In genomic region chr2:188577231-188577630, GRCh38 we compare ENCODE assay signal across 23 cellular contexts.
"Had no signal": no experiment of that assay in that cellular context is flagged by ENCODE, and none has a peak within 500 bp of the region (broad histone marks: within the 10 kb centered on the region; RNA-seq: fewer than 3 reads in every experiment).

No MANE protein-coding gene starts in this region.

- H3K4me3 Mint-ChIP-seq: activated CD4-positive, alpha-beta T cell treated with anti-CD3 and anti-CD28 coated beads, Interleukin-2, amount 10 ng/mL, durations not matched to agents 24 days and 14 days; activated CD8-positive, alpha-beta memory T cell treated with anti-CD3 and anti-CD28 coated beads, Interleukin-2, amount 10 ng/mL, durations not matched to agents 7 days and 5 days; activated CD8-positive, alpha-beta T cell treated with anti-CD3 and anti-CD28 coated beads for 36 hours; activated naive CD4-positive, alpha-beta T cell treated with anti-CD3 and anti-CD28 coated beads, Interleukin-2, amount 50 U/mL, for 24 hours; endodermal cell; memory B cell; nephron progenitor cell; T-helper 17 cell had no signal

- DNase-seq: activated CD4-positive, alpha-beta T cell treated with anti-CD3 and anti-CD28 coated beads, Interleukin-2, amount 10 ng/mL, durations not matched to agents 24 days and 14 days; activated CD4-positive, CD25-positive, alpha-beta regulatory T cell; activated CD8-positive, alpha-beta memory T cell treated with anti-CD3 and anti-CD28 coated beads, Interleukin-2, amount 10 ng/mL, durations not matched to agents 7 days and 5 days; activated CD8-positive, alpha-beta T cell treated with anti-CD3 and anti-CD28 coated beads for 36 hours; activated effector memory CD4-positive, alpha-beta T cell treated with anti-CD3 and anti-CD28 coated beads, Interleukin-2, amount 50 U/mL, for 16 hours; activated T-cell treated with anti-CD3 and anti-CD28 coated beads for 4 hours; adrenal gland; colonic mucosa; endodermal cell; glutamatergic neuron; hypothalamus; nephron progenitor cell; right lobe of liver; stimulated activated CD4-positive, alpha-beta T cell treated with anti-CD3 and anti-CD28 coated beads, Interleukin-15, amount 100 ng/mL, for 24 hours; stimulated activated CD4-positive, alpha-beta T cell treated with anti-CD3 and anti-CD28 coated beads, Interleukin-2, amount 100 ng/mL, for 48 hours; stimulated activated naive CD4-positive, alpha-beta T cell; SW 1271; T-helper 17 cell; thyroid gland had no signal

- H3K27ac ChIP-seq: adrenal gland, colonic mucosa, epithelial cell of prostate, right lobe of liver, thyroid gland had no signal

- ATAC-seq: activated CD8-positive, alpha-beta memory T cell treated with anti-CD3 and anti-CD28 coated beads, Interleukin-2, amount 10 ng/mL, durations not matched to agents 7 days and 5 days; activated CD8-positive, alpha-beta T cell treated with anti-CD3 and anti-CD28 coated beads for 36 hours; right lobe of liver; T-helper 17 cell had no signal

- H3K4me2 ChIP-seq: smooth muscle cell had no signal

- H3K9me3 ChIP-seq: adrenal gland, colonic mucosa, right lobe of liver, thyroid gland had no signal

- H3K4me1 Mint-ChIP-seq: activated CD4-positive, alpha-beta T cell treated with anti-CD3 and anti-CD28 coated beads, Interleukin-2, amount 10 ng/mL, durations not matched to agents 24 days and 14 days; activated CD8-positive, alpha-beta memory T cell treated with anti-CD3 and anti-CD28 coated beads, Interleukin-2, amount 10 ng/mL, durations not matched to agents 7 days and 5 days; activated naive CD4-positive, alpha-beta T cell treated with anti-CD3 and anti-CD28 coated beads, Interleukin-2, amount 50 U/mL, for 24 hours; endodermal cell; memory B cell; T-helper 17 cell had no signal

- H3K27ac Mint-ChIP-seq: activated CD4-positive, alpha-beta T cell treated with anti-CD3 and anti-CD28 coated beads, Interleukin-2, amount 10 ng/mL, durations not matched to agents 24 days and 14 days; activated CD8-positive, alpha-beta memory T cell treated with anti-CD3 and anti-CD28 coated beads, Interleukin-2, amount 10 ng/mL, durations not matched to agents 7 days and 5 days; activated CD8-positive, alpha-beta T cell treated with anti-CD3 and anti-CD28 coated beads for 36 hours; activated naive CD4-positive, alpha-beta T cell treated with anti-CD3 and anti-CD28 coated beads, Interleukin-2, amount 50 U/mL, for 24 hours; endodermal cell; memory B cell; nephron progenitor cell; T-helper 17 cell had no signal

- H3K9me3 Mint-ChIP-seq: activated CD4-positive, alpha-beta T cell treated with anti-CD3 and anti-CD28 coated beads, Interleukin-2, amount 10 ng/mL, durations not matched to agents 24 days and 14 days; activated CD8-positive, alpha-beta T cell treated with anti-CD3 and anti-CD28 coated beads for 36 hours; activated naive CD4-positive, alpha-beta T cell treated with anti-CD3 and anti-CD28 coated beads, Interleukin-2, amount 50 U/mL, for 24 hours; endodermal cell; memory B cell; nephron progenitor cell had no signal

- H3K27me3 Mint-ChIP-seq: activated CD4-positive, alpha-beta T cell treated with anti-CD3 and anti-CD28 coated beads, Interleukin-2, amount 10 ng/mL, durations not matched to agents 24 days and 14 days; activated CD8-positive, alpha-beta memory T cell treated with anti-CD3 and anti-CD28 coated beads, Interleukin-2, amount 10 ng/mL, durations not matched to agents 7 days and 5 days; activated CD8-positive, alpha-beta T cell treated with anti-CD3 and anti-CD28 coated beads for 36 hours; memory B cell; T-helper 17 cell had no signal

- H3K27me3 ChIP-seq: adrenal gland, colonic mucosa, right lobe of liver, thyroid gland had no signal

- H3K4me3 ChIP-seq: adrenal gland, colonic mucosa, right lobe of liver, smooth muscle cell, thyroid gland had no signal

- H3K4me1 ChIP-seq: adrenal gland, colonic mucosa, right lobe of liver, thyroid gland had no signal

- H3K36me3 ChIP-seq: adrenal gland, colonic mucosa, right lobe of liver, thyroid gland had no signal

- H3K36me3 Mint-ChIP-seq: activated CD8-positive, alpha-beta memory T cell treated with anti-CD3 and anti-CD28 coated beads, Interleukin-2, amount 10 ng/mL, durations not matched to agents 7 days and 5 days; activated naive CD4-positive, alpha-beta T cell treated with anti-CD3 and anti-CD28 coated beads, Interleukin-2, amount 50 U/mL, for 24 hours; memory B cell had no signal
